In genomic region chr14:36505193-36505815, GRCh38 we compare ENCODE assay signal across 13 cellular contexts. TPM values are rescaled to one million over a fixed set of nuclear protein-coding genes. Genes with fewer than 3 reads are reported as not detected.
A peak's percentile ranks its signal among the peaks of the same experiment; 100 is the strongest.
DNase-seq lines count a peak whose midpoint lies in the region; ATAC-seq and TF ChIP-seq lines count a peak whose summit lies in the region.
"Had no signal": no experiment of that assay in that cellular context is flagged by ENCODE, and none has a peak within 500 bp of the region (broad histone marks: within the 10 kb centered on the region; RNA-seq: fewer than 3 reads in every experiment).

No MANE protein-coding gene starts in this region.

- no peak overlapping the region for H3K4me3 ChIP-seq in neural progenitor cell
- H3K4me3 ChIP-seq: cardiac muscle cell had no signal

- H3K4me1 ChIP-seq in neural progenitor cell: peaks cover 25% of the 10 kb centered on the region

- peak overlapping the region; percentile 57 for H3K4me2 ChIP-seq in neural progenitor cell

- H3K27me3 Mint-ChIP-seq in activated naive CD8-positive, alpha-beta T cell treated with anti-CD3 and anti-CD28 coated beads, Interleukin-2, amount 50 U/mL, for 24 hours: peaks cover 78% of the 10 kb centered on the region
- H3K27me3 Mint-ChIP-seq in neural progenitor cell (ENCODE audit: insufficient read depth, low read depth): peaks cover 90% of the 10 kb centered on the region

- DNase-seq in DMS79 treated with DMSO at 0.1 percent for 48 hours (lab: John Stamatoyannopoulos, UW): peak; percentile 70
- DNase-seq in DMS79 (lab: John Stamatoyannopoulos, UW): no peak
- DNase-seq in activated naive CD8-positive, alpha-beta T cell treated with anti-CD3 and anti-CD28 coated beads, Interleukin-2, amount 50 U/mL, for 24 hours: no peak
- peak; percentile 72 for DNase-seq in neural progenitor cell (ENCODE audit: low spot score)
- DNase-seq: KG1, NCI-H69 had no signal

- H3K79me2 ChIP-seq in neural progenitor cell (ENCODE audit: low read depth): no peaks in the 10 kb centered on the region

- no peak overlapping the region for H3K4me3 Mint-ChIP-seq in activated naive CD8-positive, alpha-beta T cell treated with anti-CD3 and anti-CD28 coated beads, Interleukin-2, amount 50 U/mL, for 24 hours
- H3K4me3 Mint-ChIP-seq in neural progenitor cell: no peak overlapping the region

- ATAC-seq in GM19025 (IDR thresholded peaks at IDR 0.05; ENCODE audit: low read depth, unreplicated experiment): peak; percentile 74
- ATAC-seq in activated naive CD8-positive, alpha-beta T cell treated with anti-CD3 and anti-CD28 coated beads, Interleukin-2, amount 50 U/mL, for 24 hours: peak; percentile 30
- ATAC-seq in HG03139 (IDR thresholded peaks at IDR 0.05; ENCODE audit: unreplicated experiment): no peak
- ATAC-seq in HG02870 (IDR thresholded peaks at IDR 0.05; ENCODE audit: unreplicated experiment): no peak
- no peak for ATAC-seq in GM18867 (IDR thresholded peaks at IDR 0.05; ENCODE audit: unreplicated experiment)

- peaks cover 23% of the 10 kb centered on the region for H3K4me1 Mint-ChIP-seq in activated naive CD8-positive, alpha-beta T cell treated with anti-CD3 and anti-CD28 coated beads, Interleukin-2, amount 50 U/mL, for 24 hours
- peaks cover 9% of the 10 kb centered on the region for H3K4me1 Mint-ChIP-seq in neural progenitor cell

- no peak for TF ChIP-seq CTCF in neural progenitor cell (IDR thresholded peaks at IDR 0.05)

- H3K27me3 ChIP-seq in neural progenitor cell: peaks cover 100% of the 10 kb centered on the region

- H3F3A ChIP-seq in neural progenitor cell (ENCODE audit: low read depth): peaks cover 51% of the 10 kb centered on the region

- H3K27ac Mint-ChIP-seq in activated naive CD8-positive, alpha-beta T cell treated with anti-CD3 and anti-CD28 coated beads, Interleukin-2, amount 50 U/mL, for 24 hours: no peak overlapping the region
- H3K27ac Mint-ChIP-seq in neural progenitor cell: no peak overlapping the region

- H3K27ac ChIP-seq in neural progenitor cell: no peak overlapping the region
- H3K27ac ChIP-seq: cardiac muscle cell had no signal

- H3K36me3 Mint-ChIP-seq in activated naive CD8-positive, alpha-beta T cell treated with anti-CD3 and anti-CD28 coated beads, Interleukin-2, amount 50 U/mL, for 24 hours (ENCODE audit: low read depth): no peaks in the 10 kb centered on the region
- no peaks in the 10 kb centered on the region for H3K36me3 Mint-ChIP-seq in neural progenitor cell

- H3K9ac ChIP-seq in neural progenitor cell: no peak overlapping the region

- H3K9me3 ChIP-seq in neural progenitor cell (ENCODE audit: low read depth): no peaks in the 10 kb centered on the region

- H2AFZ ChIP-seq in neural progenitor cell (replicated peaks): no peak overlapping the region

- peaks cover 17% of the 10 kb centered on the region for H3K9me3 Mint-ChIP-seq in activated naive CD8-positive, alpha-beta T cell treated with anti-CD3 and anti-CD28 coated beads, Interleukin-2, amount 50 U/mL, for 24 hours
- H3K9me3 Mint-ChIP-seq in neural progenitor cell: peaks cover 8% of the 10 kb centered on the region

- H4K20me1 ChIP-seq in neural progenitor cell (ENCODE audit: low read depth): peaks cover 96% of the 10 kb centered on the region

- H3K36me3 ChIP-seq in neural progenitor cell: no peaks in the 10 kb centered on the region
- H3K36me3 ChIP-seq: cardiac muscle cell had no signal

RNA-seq across cellular contexts. Expression of gene NKX2-1, which starts 14.7 kb away (rescaled TPM):
- total RNA-seq in neural progenitor cell (ENCODE audit: low replicate concordance): not detected in 2 replicates
- total RNA-seq: A673, cardiac muscle cell, lower leg skin had no signal

Comparison
In these comparisons a context has a peak if more than half of its experiments do, and no peak if none do; other contexts are left out.
1. DNase-seq: peak in DMS79 treated with DMSO at 0.1 percent for 48 hours (single experiment) and neural progenitor cell (single experiment); none in DMS79 (single experiment) and activated naive CD8-positive, alpha-beta T cell treated with anti-CD3 and anti-CD28 coated beads, Interleukin-2, amount 50 U/mL, for 24 hours (single experiment).
2. ATAC-seq: peak in GM19025 (single experiment) and activated naive CD8-positive, alpha-beta T cell treated with anti-CD3 and anti-CD28 coated beads, Interleukin-2, amount 50 U/mL, for 24 hours (single experiment); none in HG03139 (single experiment), HG02870 (single experiment) and GM18867 (single experiment).